In the genomic region with DNA sequence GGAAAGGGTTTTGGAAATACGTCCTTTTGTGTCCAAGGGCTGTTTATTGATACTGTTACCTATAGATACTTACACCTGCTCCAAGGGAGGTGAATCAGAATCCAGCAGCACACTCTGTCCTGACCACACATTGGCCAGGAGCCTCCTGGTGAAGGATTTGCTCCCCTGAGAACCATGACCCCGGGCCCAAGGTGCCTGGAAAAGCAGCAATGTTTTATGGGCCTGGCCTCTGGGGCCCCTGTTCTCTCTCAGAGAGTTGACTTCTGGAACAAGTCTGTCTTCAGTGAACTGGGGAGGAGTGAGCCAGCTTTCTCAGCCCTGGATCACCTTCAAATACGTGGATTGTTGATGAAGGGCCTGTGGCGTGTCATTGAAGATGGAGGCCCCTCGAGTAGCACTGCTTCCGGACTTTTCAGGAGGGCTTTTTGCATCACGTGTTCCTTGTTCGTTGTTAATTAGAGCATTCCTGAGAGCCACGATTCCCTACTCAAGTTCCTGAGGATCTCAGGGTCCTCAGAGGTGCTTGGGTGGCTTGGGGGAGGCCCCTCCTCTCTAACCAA, we compare ENCODE assay signal across 25 cellular contexts.
DNase-seq lines count a peak whose midpoint lies in the region; ATAC-seq and TF ChIP-seq lines count a peak whose summit lies in the region.
"Had no signal": no experiment of that assay in that cellular context is flagged by ENCODE, and none has a peak within 500 bp of the region (broad histone marks: within the 10 kb centered on the region; RNA-seq: fewer than 3 reads in every experiment).

No MANE protein-coding gene starts in this region.

- no peak overlapping the region for H4K91ac ChIP-seq in IMR-90 (ENCODE audit: insufficient read depth, low read depth, low read length)

- no peaks in the 10 kb centered on the region for H3K9me3 ChIP-seq in IMR-90 (ENCODE audit: control insufficient read depth, insufficient read depth, low read length)
- no peaks in the 10 kb centered on the region for H3K9me3 ChIP-seq in esophagus muscularis mucosa
- no peaks in the 10 kb centered on the region for H3K9me3 ChIP-seq in skeletal muscle tissue (ENCODE audit: control insufficient read depth in 3 of 3, low read length in 3 of 3)
- H3K9me3 ChIP-seq: Caco-2 had no signal

- H3K23ac ChIP-seq in IMR-90 (ENCODE audit: low read depth, low read length) = no peak overlapping the region

- H3K36me3 ChIP-seq in IMR-90 (ENCODE audit: control insufficient read depth, insufficient read depth, low read length) (peaks cover 3% of the 10 kb centered on the region; the same call in 1 of the 2 replicates), esophagus muscularis mucosa (peaks cover 0 to 21% (median 10%) of the 10 kb centered on the region in 4 donors), skeletal muscle tissue (ENCODE audit: control insufficient read depth in 3 of 3, insufficient read depth in 3 of 3, low read length in 3 of 3) (peaks cover 0 to 10% (median 6%) of the 10 kb centered on the region in 3 donors)

- CTCF ChIA-PET in activated CD8-positive, alpha-beta memory T cell treated with anti-CD3 and anti-CD28 coated beads, Interleukin-2, amount 10 ng/mL, durations not matched to agents 7 days and 5 days (lab: Charles Lee) = no interaction called here
- CTCF ChIA-PET in IMR-90 (lab: Yijun Ruan, JAX) = no interaction called here

- H2AK5ac ChIP-seq in IMR-90 (ENCODE audit: low read depth, low read length) = peak overlapping the region; percentile 90; the same call in 1 of the 2 replicates

- H3K4me1 ChIP-seq in IMR-90 (ENCODE audit: control insufficient read depth, insufficient read depth, low read length) (peaks cover 12% of the 10 kb centered on the region), esophagus muscularis mucosa (peaks cover 13 to 17% (median 14%) of the 10 kb centered on the region in 4 donors), skeletal muscle tissue (ENCODE audit: control insufficient read depth in 3 of 3, insufficient read depth in 3 of 3, low read length in 3 of 3) (peaks cover 5 to 25% (median 6%) of the 10 kb centered on the region in 3 donors)
- H3K4me1 ChIP-seq: Caco-2 had no signal

- no peak overlapping the region for H2AFZ ChIP-seq in IMR-90 (replicated peaks; ENCODE audit: low read length, poor library complexity)

- H3K27me3 ChIP-seq in IMR-90 (ENCODE audit: control insufficient read depth, insufficient read depth, low read length) = no peaks in the 10 kb centered on the region
- no peaks in the 10 kb centered on the region for H3K27me3 ChIP-seq in esophagus muscularis mucosa
- H3K27me3 ChIP-seq in skeletal muscle tissue (ENCODE audit: control insufficient read depth in 3 of 3, insufficient read depth in 3 of 3, low read length in 3 of 3) = no peaks in the 10 kb centered on the region

- H3K79me1 ChIP-seq in IMR-90 (ENCODE audit: low read depth in 1 of 2, low read length in 2 of 2) = peaks cover 7 to 16% of the 10 kb centered on the region in 2 experiments; a peak in 3 of 4 replicates

- H2AK9ac ChIP-seq in IMR-90 (replicated peaks; ENCODE audit: low read depth, low read length, poor library complexity) = no peak overlapping the region

- no peak overlapping the region for H3K4me3 ChIP-seq in IMR-90 (ENCODE audit: insufficient read depth, low read depth, low read length)
- no peak overlapping the region for H3K4me3 ChIP-seq in esophagus muscularis mucosa
- no peak overlapping the region for H3K4me3 ChIP-seq in skeletal muscle tissue (ENCODE audit: low read length in 3 of 3)
- H3K4me3 ChIP-seq: GM12878 had no signal

- intact Hi-C loops in IMR-90 (cut with micrococcal nuclease) (no loop called here), esophagus muscularis mucosa (cut with DNase I) (no loop called here)

- no peak overlapping the region for H3K4me2 ChIP-seq in IMR-90 (ENCODE audit: low read depth, low read length)
- H3K4me2 ChIP-seq: KMS-11 had no signal

- no peak overlapping the region for H3K27ac ChIP-seq in IMR-90 (ENCODE audit: insufficient read depth, low read length)
- H3K27ac ChIP-seq in esophagus muscularis mucosa (replicated peaks in 1 of 4) = peak overlapping the region; percentile 73 to 86 (median 75)
- H3K27ac ChIP-seq in skeletal muscle tissue (ENCODE audit: low read depth, low read length) = peak overlapping the region; percentile 69
- H3K27ac ChIP-seq: KMS-11, RWPE1 had no signal

- TF ChIP-seq EP300 in esophagus muscularis mucosa (IDR thresholded peaks at IDR 0.05) = no peak

- no peak overlapping the region; a peak in 2 of 4 replicates for H4K8ac ChIP-seq in IMR-90 (ENCODE audit: low read depth in 2 of 2, low read length in 2 of 2)

- POLR2A ChIA-PET in IMR-90 (lab: Charles Lee; ENCODE audit: unreplicated experiment) = no interaction called here

- no peak for ATAC-seq in activated CD8-positive, alpha-beta memory T cell treated with anti-CD3 and anti-CD28 coated beads, Interleukin-2, amount 10 ng/mL, durations not matched to agents 7 days and 5 days
- no peak for ATAC-seq in IMR-90 (ENCODE audit: low read depth)

- dilution Hi-C loops in IMR-90 (cut with HindIII; ENCODE audit: low sequenced_read_pairs, unreplicated experiment) = no loop called here

- H3K27me3 Mint-ChIP-seq in activated CD8-positive, alpha-beta memory T cell treated with anti-CD3 and anti-CD28 coated beads, Interleukin-2, amount 10 ng/mL, durations not matched to agents 7 days and 5 days = no peaks in the 10 kb centered on the region

- no peaks in the 10 kb centered on the region for H4K20me1 ChIP-seq in IMR-90 (ENCODE audit: insufficient read depth, low read length)

- no peak overlapping the region for H2BK120ac ChIP-seq in IMR-90 (ENCODE audit: low read depth, low read length)

- in situ Hi-C loops in IMR-90 (cut with MboI; ENCODE audit: low sequenced_read_pairs) = no loop called here

- no peak overlapping the region for H4K5ac ChIP-seq in IMR-90 (ENCODE audit: low read depth, low read length)

- DNase-seq in activated CD8-positive, alpha-beta memory T cell treated with anti-CD3 and anti-CD28 coated beads, Interleukin-2, amount 10 ng/mL, durations not matched to agents 7 days and 5 days = peak; percentile 38
- DNase-seq in activated CD8-positive, alpha-beta memory T cell treated with anti-CD3 and anti-CD28 coated beads, Interleukin-2, amount 50 U/mL, for 48 hours = no peak
- DNase-seq in IMR-90 = no peak
- DNase-seq in esophagus muscularis mucosa (ENCODE audit: extremely low spot score) = no peak
- DNase-seq in midbrain (lab: John Stamatoyannopoulos, UW) = no peak
- DNase-seq in activated CD4-positive, CD25-positive, alpha-beta regulatory T cell (lab: John Stamatoyannopoulos, UW) = no peak
- DNase-seq in GOT3 (lab: John Stamatoyannopoulos, UW) = no peak
- DNase-seq: amniotic stem cell; Caco-2; dermis blood vessel endothelial cell; DND-41; foreskin fibroblast; hippocampal formation; mammary epithelial cell; MV-4-11; NCI-H1694; NCI-H2171; NCI-H526 treated with DMSO at 0.1 percent for 48 hours; stimulated activated CD4-positive, alpha-beta T cell treated with anti-CD3 and anti-CD28 coated beads, Interleukin-15, amount 100 ng/mL, for 24 hours; SW 1271 had no signal

- 0 out of 2 replicates have a peak overlapping the region, but pooled peaks have one; percentile 15 for H2BK20ac ChIP-seq in IMR-90 (ENCODE audit: low read depth, low read length)

- H3K18ac ChIP-seq in IMR-90 (ENCODE audit: low read depth, low read length) = no peak overlapping the region

- H3K36me3 Mint-ChIP-seq in activated CD8-positive, alpha-beta memory T cell treated with anti-CD3 and anti-CD28 coated beads, Interleukin-2, amount 10 ng/mL, durations not matched to agents 7 days and 5 days = no peaks in the 10 kb centered on the region

- H3K56ac ChIP-seq in IMR-90 (ENCODE audit: extremely low read depth, insufficient read depth, low read length) = no peak overlapping the region

- TF ChIP-seq CTCF in IMR-90 (conservative IDR thresholded peaks at IDR 0.05; ENCODE audit: low read depth, low read length) (no peak), esophagus muscularis mucosa (IDR thresholded peaks at IDR 0.05) (no peak)

- peaks cover 15% of the 10 kb centered on the region for H3K4me1 Mint-ChIP-seq in activated CD8-positive, alpha-beta memory T cell treated with anti-CD3 and anti-CD28 coated beads, Interleukin-2, amount 10 ng/mL, durations not matched to agents 7 days and 5 days

- no peak overlapping the region for H2BK5ac ChIP-seq in IMR-90 (ENCODE audit: low read depth, low read length, poor library complexity, severe bottlenecking)

- H3K9me3 Mint-ChIP-seq in activated CD8-positive, alpha-beta memory T cell treated with anti-CD3 and anti-CD28 coated beads, Interleukin-2, amount 10 ng/mL, durations not matched to agents 7 days and 5 days (ENCODE audit: low read depth) = no peaks in the 10 kb centered on the region
- H3K9me3 Mint-ChIP-seq: activated T-helper 2 cell treated with anti-CD3 and anti-CD28 coated beads, Interferon-gamma antibody, Interleukin-2, Interleukin-4, amounts not matched to agents 10 μg/mL and 5 μg/mL and 100 μg/mL, durations not matched to agents 14 hours and 24 hours and 36 hours had no signal

- peak overlapping the region; percentile 44; the same call in 1 of the 3 replicates for H2BK15ac ChIP-seq in IMR-90 (ENCODE audit: low read depth, low read length)

- H3K27ac Mint-ChIP-seq in activated CD8-positive, alpha-beta memory T cell treated with anti-CD3 and anti-CD28 coated beads, Interleukin-2, amount 10 ng/mL, durations not matched to agents 7 days and 5 days = no peak overlapping the region

- H3K9ac ChIP-seq in IMR-90 (ENCODE audit: low read depth, low read length) (no peak overlapping the region), skeletal muscle tissue (ENCODE audit: low read depth in 1 of 3, low read length in 3 of 3) (no peak overlapping the region)
- H3K9ac ChIP-seq: KMS-11 had no signal

- peak overlapping the region; percentile 3; the same call in 1 of the 2 replicates for H3K4ac ChIP-seq in IMR-90 (ENCODE audit: low read depth, low read length)

- peaks cover 10% of the 10 kb centered on the region; the same call in 1 of the 2 replicates for H3K9me1 ChIP-seq in IMR-90 (ENCODE audit: insufficient read depth, low read length)

- WGBS in IMR-90 (ENCODE audit: extremely low coverage in 2 of 2, insufficient read length in 1 of 2), 2 experiments = 100% methylated on average over 2 of the region's 9 CpGs; no CpG with 5 or more reads in 1 of the 2 experiments
- 86% methylated on average over 9 of the region's 9 CpGs for WGBS in esophagus muscularis mucosa

- no TSS peak for BruUV-seq in IMR-90 (replicated peaks; lab: Mats Ljungman, UMichigan)

- TF ChIP-seq POLR2A in IMR-90 (IDR thresholded peaks at IDR 0.05; ENCODE audit: low read depth, low read length) (no peak), esophagus muscularis mucosa (IDR thresholded peaks at IDR 0.05; ENCODE audit: low read depth) (no peak)

- 0 out of 2 replicates have a peak overlapping the region, but pooled peaks have one; percentile 5 for H3K14ac ChIP-seq in IMR-90 (replicated peaks; ENCODE audit: low read depth, low read length)

- H3K4me3 Mint-ChIP-seq in activated CD8-positive, alpha-beta memory T cell treated with anti-CD3 and anti-CD28 coated beads, Interleukin-2, amount 10 ng/mL, durations not matched to agents 7 days and 5 days = no peak overlapping the region

- no peak for TF ChIP-seq RAD21 in IMR-90 (IDR thresholded peaks at IDR 0.05; ENCODE audit: low read length)

TF ChIP-seq in IMR-90, 13 proteins besides CTCF, POLR2A, EP300 and RAD21 (continues in another document):
- TF ChIP-seq MXI1 (IDR thresholded peaks at IDR 0.05; ENCODE audit: borderline replicate concordance, low read depth, low read length) (no peak), SMC3 (IDR thresholded peaks at IDR 0.05; ENCODE audit: low read depth, low read length) (no peak)
